8 cellular contexts compared by ENCODE assay signal in genomic region chr9:123636805-123637204, GRCh38.
DNase-seq lines count a peak whose midpoint lies in the region; ATAC-seq and TF ChIP-seq lines count a peak whose summit lies in the region.
"Not testable (repeated sequence)": the region's sequence is repeated elsewhere in the genome, so short reads cannot be mapped to it uniquely, and the experiment has no call there.

No MANE protein-coding gene starts in this region.

- not testable (repeated sequence) for H2AFZ ChIP-seq in ACC112 (ENCODE audit: low read length, unreplicated experiment); OCI-LY1 (ENCODE audit: low read length)

- intact Hi-C loops in CD8-positive, alpha-beta T cell (cut with DNase I, micrococcal nuclease); esophagus muscularis mucosa (cut with DNase I): not testable (repeated sequence)

- H3K36me3 Mint-ChIP-seq in CD8-positive, alpha-beta T cell; activated T-cell treated with anti-CD3 and anti-CD28 coated beads, Interleukin-2, amount 50 U/mL, for 24 hours (ENCODE audit: low read depth); activated naive CD4-positive, alpha-beta T cell treated with anti-CD3 and anti-CD28 coated beads, Interleukin-2, amount 10 ng/mL, durations not matched to agents 7 days and 5 days; immature natural killer cell; stimulated activated naive B cell treated with anti-CD40 and anti-IgM and Interleukin-4, amounts not matched to agents 10 μg/mL and 1 μg/mL and 100 μg/mL, for 72 hours: not testable (repeated sequence)

- not testable (repeated sequence) for ATAC-seq in CD8-positive, alpha-beta T cell; stimulated activated naive B cell treated with anti-CD40 and anti-IgM and Interleukin-4, amounts not matched to agents 10 μg/mL and 1 μg/mL and 100 μg/mL, for 72 hours (replicated peaks)

- not testable (repeated sequence) for H3K9me2 ChIP-seq in OCI-LY1 (ENCODE audit: low read depth, low read length)

- TF ChIP-seq POLR2A in esophagus muscularis mucosa (IDR thresholded peaks at IDR 0.05; ENCODE audit: low read depth) = not testable (repeated sequence)

- not testable (repeated sequence) for H3K9me3 ChIP-seq in CD8-positive, alpha-beta T cell (ENCODE audit: low read length); OCI-LY1 (ENCODE audit: low read length); esophagus muscularis mucosa

- H3F3A ChIP-seq in OCI-LY1 (ENCODE audit: insufficient read depth, low read length) = not testable (repeated sequence)

- H3K4me3 Mint-ChIP-seq in CD8-positive, alpha-beta T cell = peak overlapping the region; percentile 80
- H3K4me3 Mint-ChIP-seq in activated T-cell treated with anti-CD3 and anti-CD28 coated beads, Interleukin-2, amount 50 U/mL, for 24 hours; activated naive CD4-positive, alpha-beta T cell treated with anti-CD3 and anti-CD28 coated beads, Interleukin-2, amount 10 ng/mL, durations not matched to agents 7 days and 5 days; stimulated activated naive B cell treated with anti-CD40 and anti-IgM and Interleukin-4, amounts not matched to agents 10 μg/mL and 1 μg/mL and 100 μg/mL, for 72 hours: not testable (repeated sequence)
- H3K4me3 Mint-ChIP-seq in immature natural killer cell = peak overlapping the region; percentile 65 to 86 (median 81)

- H3K36me3 ChIP-seq in ACC112 (ENCODE audit: insufficient read depth, low read length); CD8-positive, alpha-beta T cell (ENCODE audit: insufficient read depth, low read length); OCI-LY1 (ENCODE audit: insufficient read depth, low read length); esophagus muscularis mucosa: not testable (repeated sequence)

- H3K27ac Mint-ChIP-seq in CD8-positive, alpha-beta T cell; immature natural killer cell: not testable (repeated sequence)
- H3K27ac Mint-ChIP-seq in activated T-cell treated with anti-CD3 and anti-CD28 coated beads, Interleukin-2, amount 50 U/mL, for 24 hours = peak overlapping the region; percentile 34
- H3K27ac Mint-ChIP-seq in activated naive CD4-positive, alpha-beta T cell treated with anti-CD3 and anti-CD28 coated beads, Interleukin-2, amount 10 ng/mL, durations not matched to agents 7 days and 5 days = peak overlapping the region; percentile 55
- peak overlapping the region; percentile 47 for H3K27ac Mint-ChIP-seq in stimulated activated naive B cell treated with anti-CD40 and anti-IgM and Interleukin-4, amounts not matched to agents 10 μg/mL and 1 μg/mL and 100 μg/mL, for 72 hours

- H3K27me3 Mint-ChIP-seq in CD8-positive, alpha-beta T cell (ENCODE audit: low read depth); activated T-cell treated with anti-CD3 and anti-CD28 coated beads, Interleukin-2, amount 50 U/mL, for 24 hours; stimulated activated naive B cell treated with anti-CD40 and anti-IgM and Interleukin-4, amounts not matched to agents 10 μg/mL and 1 μg/mL and 100 μg/mL, for 72 hours: not testable (repeated sequence)
- peaks cover 21% of the 10 kb centered on the region for H3K27me3 Mint-ChIP-seq in activated naive CD4-positive, alpha-beta T cell treated with anti-CD3 and anti-CD28 coated beads, Interleukin-2, amount 10 ng/mL, durations not matched to agents 7 days and 5 days
- peaks cover 2 to 24% (median 17%) of the 10 kb centered on the region in 3 donors for H3K27me3 Mint-ChIP-seq in immature natural killer cell (ENCODE audit: low read depth in 3 of 3)

- H3K4me3 ChIP-seq in ACC112 (ENCODE audit: low read depth, low read length) = peak overlapping the region; percentile 72
- not testable (repeated sequence) for H3K4me3 ChIP-seq in CD8-positive, alpha-beta T cell (ENCODE audit: low read depth, low read length); OCI-LY1 (ENCODE audit: low read depth, low read length, poor library complexity, severe bottlenecking)
- H3K4me3 ChIP-seq in esophagus muscularis mucosa = peak overlapping the region in 2 of 4 donors; percentile 24 to 44

- H3K79me2 ChIP-seq in ACC112 (ENCODE audit: control insufficient read depth, insufficient read depth, low read length, unreplicated experiment); OCI-LY1 (ENCODE audit: insufficient read depth, low read length): not testable (repeated sequence)

- DNase-seq in CD8-positive, alpha-beta T cell; activated T-cell treated with anti-CD3 and anti-CD28 coated beads, Interleukin-2, amount 50 U/mL, for 24 hours; activated naive CD4-positive, alpha-beta T cell treated with anti-CD3 and anti-CD28 coated beads, Interleukin-2, amount 10 ng/mL, durations not matched to agents 7 days and 5 days; esophagus muscularis mucosa (ENCODE audit: extremely low spot score); immature natural killer cell; stimulated activated naive B cell treated with anti-CD40 and anti-IgM and Interleukin-4, amounts not matched to agents 10 μg/mL and 1 μg/mL and 100 μg/mL, for 72 hours: not testable (repeated sequence)

- peaks cover 46% of the 10 kb centered on the region for H3K4me1 Mint-ChIP-seq in CD8-positive, alpha-beta T cell (ENCODE audit: low read depth)
- peaks cover 67% of the 10 kb centered on the region for H3K4me1 Mint-ChIP-seq in activated T-cell treated with anti-CD3 and anti-CD28 coated beads, Interleukin-2, amount 50 U/mL, for 24 hours (ENCODE audit: low read depth)
- peaks cover 54% of the 10 kb centered on the region for H3K4me1 Mint-ChIP-seq in activated naive CD4-positive, alpha-beta T cell treated with anti-CD3 and anti-CD28 coated beads, Interleukin-2, amount 10 ng/mL, durations not matched to agents 7 days and 5 days
- H3K4me1 Mint-ChIP-seq in immature natural killer cell = peaks cover 45 to 54% of the 10 kb centered on the region in 2 donors
- peaks cover 12 to 21% of the 10 kb centered on the region in 2 donors for H3K4me1 Mint-ChIP-seq in stimulated activated naive B cell treated with anti-CD40 and anti-IgM and Interleukin-4, amounts not matched to agents 10 μg/mL and 1 μg/mL and 100 μg/mL, for 72 hours

- not testable (repeated sequence) for TF ChIP-seq EP300 in esophagus muscularis mucosa (IDR thresholded peaks at IDR 0.05)

- H3K27me3 ChIP-seq in ACC112 (ENCODE audit: insufficient read depth, low read length); CD8-positive, alpha-beta T cell (ENCODE audit: insufficient read depth, low read length); OCI-LY1 (ENCODE audit: insufficient read depth, low read length); esophagus muscularis mucosa: not testable (repeated sequence)

- POLR2A ChIA-PET in CD8-positive, alpha-beta T cell (lab: Charles Lee) = not testable (repeated sequence)

- not testable (repeated sequence) for H3K4me2 ChIP-seq in OCI-LY1 (ENCODE audit: low read length)

- H3K4me1 ChIP-seq in ACC112 (ENCODE audit: control insufficient read depth, insufficient read depth, low read length, unreplicated experiment) = not testable (repeated sequence)
- peaks cover 25% of the 10 kb centered on the region for H3K4me1 ChIP-seq in CD8-positive, alpha-beta T cell (ENCODE audit: insufficient read depth, low read length)
- H3K4me1 ChIP-seq in OCI-LY1 (ENCODE audit: insufficient read depth, low read length, severe bottlenecking) (peaks cover 37% of the 10 kb centered on the region), esophagus muscularis mucosa (peaks cover 8 to 59% (median 40%) of the 10 kb centered on the region in 4 donors)

- 71% methylated on average over 10 of the region's 10 CpGs for WGBS in esophagus muscularis mucosa

- not testable (repeated sequence) for H3K9me3 Mint-ChIP-seq in CD8-positive, alpha-beta T cell; activated T-cell treated with anti-CD3 and anti-CD28 coated beads, Interleukin-2, amount 50 U/mL, for 24 hours; activated naive CD4-positive, alpha-beta T cell treated with anti-CD3 and anti-CD28 coated beads, Interleukin-2, amount 10 ng/mL, durations not matched to agents 7 days and 5 days; immature natural killer cell; stimulated activated naive B cell treated with anti-CD40 and anti-IgM and Interleukin-4, amounts not matched to agents 10 μg/mL and 1 μg/mL and 100 μg/mL, for 72 hours

- H3K9ac ChIP-seq in OCI-LY1 (ENCODE audit: low read length) = not testable (repeated sequence)

- H4K20me1 ChIP-seq in OCI-LY1 (ENCODE audit: insufficient read depth, low read length) = not testable (repeated sequence)

- TF ChIP-seq CTCF in CD8-positive, alpha-beta T cell (IDR thresholded peaks at IDR 0.05); OCI-LY1 (IDR thresholded peaks at IDR 0.05; ENCODE audit: low read length); esophagus muscularis mucosa (IDR thresholded peaks at IDR 0.05): not testable (repeated sequence)

- CTCF ChIA-PET in CD8-positive, alpha-beta T cell (lab: Charles Lee); activated naive CD4-positive, alpha-beta T cell treated with anti-CD3 and anti-CD28 coated beads, Interleukin-2, amount 10 ng/mL, durations not matched to agents 7 days and 5 days (lab: Charles Lee): not testable (repeated sequence)

- not testable (repeated sequence) for H3K27ac ChIP-seq in ACC112 (ENCODE audit: low read depth, low read length); CD8-positive, alpha-beta T cell (ENCODE audit: low read depth, low read length)
- peak overlapping the region; percentile 86 for H3K27ac ChIP-seq in OCI-LY1 (ENCODE audit: low read depth, low read length, poor library complexity, severe bottlenecking)
- peak overlapping the region; percentile 34 to 48 (median 42) for H3K27ac ChIP-seq in esophagus muscularis mucosa (replicated peaks in 1 of 4)
